In genomic region chr10:4384254-4384653, GRCh38 we compare ENCODE assay signal across 1 cellular context.
TF ChIP-seq lines count a peak whose summit lies in the region.

No MANE protein-coding gene starts in this region.

TF ChIP-seq in neural cell, 6 proteins besides CTCF, POLR2A, EP300 and RAD21 (continued from another document):
- TF ChIP-seq REST (IDR thresholded peaks at IDR 0.05; ENCODE audit: borderline replicate concordance), result no peak
- TF ChIP-seq SMC3 (conservative IDR thresholded peaks at IDR 0.05; ENCODE audit: poor library complexity), result no peak
